ENCODE assay signal across 20 cellular contexts in genomic region chr10:120493411-120494312, GRCh38. TPM values are rescaled to one million over a fixed set of nuclear protein-coding genes. Genes with fewer than 3 reads are reported as not detected.
A peak's percentile ranks its signal among the peaks of the same experiment; 100 is the strongest.
DNase-seq lines count a peak whose midpoint lies in the region; ATAC-seq, FAIRE-seq and TF ChIP-seq lines count a peak whose summit lies in the region.
"Had no signal": no experiment of that assay in that cellular context is flagged by ENCODE, and none has a peak within 500 bp of the region (broad histone marks: within the 10 kb centered on the region; RNA-seq: fewer than 3 reads in every experiment).

No MANE protein-coding gene starts in this region.

- intact Hi-C loops in GM12878 (cut with micrococcal nuclease; ENCODE audit: unreplicated experiment) (no loop called here), aorta (cut with DNase I) (no loop called here)

- no peaks in the 10 kb centered on the region for H4K20me1 ChIP-seq in GM12878 (ENCODE audit: control insufficient read depth, insufficient read depth)
- H4K20me1 ChIP-seq: BLaER1 had no signal

- SMC1A ChIA-PET in GM12878 (lab: Charles Lee; ENCODE audit: uncharacterized antibody, unreplicated experiment), result interaction anchor here (0.9 to 1.3 kb wide), 2 partner anchors 13 to 70 kb away, joined by 3 to 4 read pairs; no protein-coding TSS in a partner anchor

- no peak overlapping the region for H3K4me3 ChIP-seq in GM12878
- no peak overlapping the region for H3K4me3 ChIP-seq in aorta (ENCODE audit: low read length in 2 of 2)
- H3K4me3 ChIP-seq: BLaER1, lung had no signal

- no peaks in the 10 kb centered on the region; the same call in 2 of the 3 replicates for H3K9me3 ChIP-seq in GM12878 (replicated peaks; ENCODE audit: control insufficient read depth, insufficient read depth, low read length)
- H3K9me3 ChIP-seq in aorta (ENCODE audit: control insufficient read depth, low read length), result no peaks in the 10 kb centered on the region
- H3K9me3 ChIP-seq: BLaER1, SK-N-SH had no signal

- H3K27ac ChIP-seq in GM12878 (ENCODE audit: control insufficient read depth, insufficient read depth) (no peak overlapping the region), aorta (ENCODE audit: low read depth in 1 of 2, low read length in 2 of 2) (no peak overlapping the region)
- H3K27ac ChIP-seq: BLaER1 had no signal

- peak; percentile 64 for FAIRE-seq in GM12878 (lab: Jason Lieb, UNC)
- FAIRE-seq: GM18507 had no signal

- no peak overlapping the region for H3K9ac ChIP-seq in GM12878 (ENCODE audit: control insufficient read depth, insufficient read depth, low read length)
- H3K9ac ChIP-seq: BLaER1, SK-N-SH had no signal

- TF ChIP-seq POLR2A in GM12878 (IDR thresholded peaks at IDR 0.05; ENCODE audit: low read depth, low read length), result no peak

- no peak overlapping the region for H2AFZ ChIP-seq in GM12878 (ENCODE audit: control insufficient read depth, low read depth, low read length)

- no peak for TF ChIP-seq RAD21 in GM12878 (IDR thresholded peaks at IDR 0.05; ENCODE audit: insufficient read depth, low read depth, low read length)

- TF ChIP-seq CTCF in GM12878 (IDR thresholded peaks at IDR 0.05 in 2 of 3, conservative IDR thresholded peaks at IDR 0.05 in 1 of 3; ENCODE audit: control insufficient read depth in 2 of 3, extremely low read depth in 1 of 3, insufficient read depth in 1 of 3, low read depth in 3 of 3, low read length in 3 of 3), result no peak

- in situ Hi-C loops in GM12878 (cut with MboI), result no loop called here

- H3K27me3 ChIP-seq in GM12878 (replicated peaks in 1 of 2; ENCODE audit: control insufficient read depth in 2 of 2, insufficient read depth in 2 of 2, low read length in 1 of 2) (no peaks in the 10 kb centered on the region), aorta (ENCODE audit: control insufficient read depth in 1 of 2, insufficient read depth in 2 of 2, low read length in 1 of 2) (no peaks in the 10 kb centered on the region)
- H3K27me3 ChIP-seq: BLaER1 had no signal

- RAD21 ChIA-PET in GM12878 (lab: Charles Lee; ENCODE audit: unreplicated experiment), result no interaction called here

- H3K4me2 ChIP-seq in GM12878 (ENCODE audit: control insufficient read depth, insufficient read depth), result no peak overlapping the region; the same call in none of the 2 replicates
- H3K4me2 ChIP-seq: BLaER1, SK-N-SH had no signal

- H3K79me2 ChIP-seq in GM12878 (ENCODE audit: control insufficient read depth, insufficient read depth, low read length), result no peaks in the 10 kb centered on the region

- H3K36me3 ChIP-seq in GM12878 (ENCODE audit: control insufficient read depth in 2 of 2, insufficient read depth in 2 of 2, low read length in 1 of 2), result no peaks in the 10 kb centered on the region
- no peaks in the 10 kb centered on the region for H3K36me3 ChIP-seq in aorta (ENCODE audit: control insufficient read depth in 1 of 2, insufficient read depth in 2 of 2, low read length in 1 of 2)
- H3K36me3 ChIP-seq: BLaER1 had no signal

- H3K4me1 ChIP-seq in GM12878 (ENCODE audit: control insufficient read depth, insufficient read depth, low read length) (peaks cover 10% of the 10 kb centered on the region), aorta (ENCODE audit: control insufficient read depth in 1 of 2, insufficient read depth in 2 of 2, low read length in 2 of 2) (no peaks in the 10 kb centered on the region)

- no peak for TF ChIP-seq EP300 in GM12878 (IDR thresholded peaks at IDR 0.05; ENCODE audit: borderline replicate concordance in 1 of 2, control insufficient read depth in 1 of 2, low read depth in 2 of 2, low read length in 2 of 2)

- DNase-seq in GM12878 (ENCODE audit: low read depth, low spot score) (peak; percentile 20), AG08395 (ENCODE audit: low spot score) (no peak), AG08396 (ENCODE audit: low spot score) (no peak), 8988T (no peak), aorta (no peak)
- DNase-seq: activated CD4-positive, CD25-positive, alpha-beta regulatory T cell; activated CD8-positive, alpha-beta memory T cell treated with anti-CD3 and anti-CD28 coated beads, Interleukin-2, amount 50 U/mL, for 48 hours; DMS79 treated with DMSO at 0.1 percent for 48 hours; NCI-H2171 treated with DMSO at 0.1 percent for 48 hours; nephron progenitor cell; SK-N-SH had no signal

- BruUV-seq in GM12878 (replicated peaks; lab: Mats Ljungman, UMichigan), result no TSS peak

- POLR2A ChIA-PET in GM12878 (lab: Charles Lee), result no interaction called here

- peak; percentile 78 for ATAC-seq in GM18870 (IDR thresholded peaks at IDR 0.05; ENCODE audit: unreplicated experiment)
- ATAC-seq in GM21528 (IDR thresholded peaks at IDR 0.05; ENCODE audit: low FRiP score, unreplicated experiment), result peak; percentile 79
- ATAC-seq in HG03139 (IDR thresholded peaks at IDR 0.05; ENCODE audit: unreplicated experiment), result peak; percentile 53
- peak; percentile 80 for ATAC-seq in GM12878
- no peak for ATAC-seq in aorta (ENCODE audit: low FRiP score)
- ATAC-seq: HCT116 had no signal

- CTCF ChIA-PET in GM12878 (lab: Yijun Ruan, JAX), result interaction anchor here (2.6 kb wide), 1 partner anchor 11 kb away, joined by 7 read pairs; no protein-coding TSS in a partner anchor

- WGBS in GM12878 (ENCODE audit: insufficient coverage, insufficient replicate concordance, low lambda C conversion rate, missing lambda C conversion rate), result 51% methylated on average over 11 of the region's 11 CpGs
- WGBS in aorta, 2 donors, result 84 to 88% methylated on average over 11 of the region's 11 CpGs

TF ChIP-seq in GM12878, 131 proteins besides CTCF, POLR2A, EP300 and RAD21:
- 0 out of 2 replicates have a peak, but pooled peaks have one; percentile 29 for TF ChIP-seq ZNF687 (IDR thresholded peaks at IDR 0.05)
- TF ChIP-seq RUNX3 (IDR thresholded peaks at IDR 0.05; ENCODE audit: low read length), result peak; percentile 46; the same call in 1 of the 2 replicates
- TF ChIP-seq CHD1 (IDR thresholded peaks at IDR 0.05; ENCODE audit: low read depth, low read length), result no peak

RNA-seq across cellular contexts. Expression of gene PLPP4, which starts 36.6 kb away (rescaled TPM):
- total RNA-seq in GM12878 (2013; cell fraction: nucleolus; rRNA removed), result not detected in 2 replicates
- total RNA-seq in GM12878 (2014; rRNA removed) (0.49 TPM in 1 of 2 replicates, not detected in the other), GM12878 (2014; rRNA removed; fragmentation: Illumina TruSeq; extraction: Trizol) (0.14 TPM in 1 of 2 replicates, not detected in the other), GM12878 (2021) (0.16 and 0.26 TPM in 2 replicates), aorta (not detected)
- not detected for polyA plus RNA-seq in GM12878 (2011; ENCODE audit: low read depth)
- polyA plus RNA-seq in GM12878 (2011; rRNA removed) (3.1 TPM in 2 replicates), GM12878 (2014; fragmentation: Illumina TruSeq; extraction: Trizol) (0.29 and 0.34 TPM in 2 replicates), GM12878 (2014; fragmentation: Nextera tagmentation; extraction: Ambion mirVana) (under 1 TPM; 0.08 to 0.24 TPM), GM12878 (2014; rRNA removed) (0.26 and 0.27 TPM in 2 replicates), GM12878 (2016; fragmentation: Nextera tagmentation; extraction: Ambion mirVana) (under 1 TPM in 1 of 2 experiments, not detected in 1; 0.10 TPM), aorta (not detected)
- 2.4 and 3.7 TPM in 2 replicates for polyA plus RNA-seq in GM12878 (2011; cell fraction: cytosol; rRNA removed)
- 7.5 and 13.6 TPM in 2 replicates for polyA plus RNA-seq in GM12878 (2011; cell fraction: nucleus; rRNA removed)
- not detected in 2 replicates for polyA plus RNA-seq in GM12878 (2012)
- polyA minus RNA-seq in GM12878 (2011; rRNA and poly(A)+ RNA removed), result 1.1 and 1.9 TPM in 2 replicates
- not detected in 2 replicates for polyA minus RNA-seq in GM12878 (2011; cell fraction: cytosol; rRNA and poly(A)+ RNA removed)
- polyA minus RNA-seq in GM12878 (2011; cell fraction: nucleus; rRNA and poly(A)+ RNA removed), result 1.6 and 1.9 TPM in 2 replicates
- total RNA-seq: HT-29, OCI-LY7 had no signal
